In the genomic region with DNA sequence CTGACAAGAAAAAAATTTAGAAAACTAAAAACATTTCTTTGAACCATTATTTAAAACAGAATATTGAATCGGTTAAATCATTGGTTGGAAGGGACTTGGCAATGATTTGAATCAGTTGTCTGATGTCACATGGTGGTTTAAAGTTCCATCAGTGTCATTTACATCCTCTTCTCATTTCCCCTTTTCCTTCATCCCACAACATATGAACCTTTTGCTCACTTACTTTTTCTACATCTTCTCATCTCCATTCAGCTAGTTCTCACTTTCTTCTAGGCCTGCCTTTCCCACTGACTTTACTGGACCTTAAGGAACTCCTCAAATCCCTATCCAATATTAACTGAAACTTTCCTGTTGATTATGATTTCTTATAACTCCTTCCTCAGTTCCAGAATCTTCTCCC, we compare ENCODE assay signal across 24 cellular contexts. TPM values are rescaled to one million over a fixed set of nuclear protein-coding genes. Genes with fewer than 3 reads are reported as not detected.
DNase-seq lines count a peak whose midpoint lies in the region; ATAC-seq and TF ChIP-seq lines count a peak whose summit lies in the region.
"Had no signal": no experiment of that assay in that cellular context is flagged by ENCODE, and none has a peak within 500 bp of the region (broad histone marks: within the 10 kb centered on the region; RNA-seq: fewer than 3 reads in every experiment).

No MANE protein-coding gene starts in this region.

- peaks cover 4 to 9% of the 10 kb centered on the region in 2 donors for H3K36me3 Mint-ChIP-seq in CD14-positive monocyte
- peaks cover 3% of the 10 kb centered on the region for H3K36me3 Mint-ChIP-seq in endothelial cell (ENCODE audit: low read depth, unreplicated experiment)

- H3K27ac Mint-ChIP-seq in CD14-positive monocyte (peak overlapping the region in 5 of 7 donors; percentile 1 to 63 (median 39)), endothelial cell (ENCODE audit: unreplicated experiment) (peak overlapping the region; percentile 21)
- H3K27ac Mint-ChIP-seq: activated naive CD4-positive, alpha-beta T cell treated with anti-CD3 and anti-CD28 coated beads for 36 hours; stimulated activated naive CD8-positive, alpha-beta T cell treated with anti-CD3 and anti-CD28 coated beads, Interleukin-15, amount 100 ng/mL, for 72 hours had no signal

- H3K4me3 Mint-ChIP-seq in CD14-positive monocyte (no peak overlapping the region), endothelial cell (ENCODE audit: unreplicated experiment) (no peak overlapping the region)
- H3K4me3 Mint-ChIP-seq: activated naive CD4-positive, alpha-beta T cell treated with anti-CD3 and anti-CD28 coated beads for 36 hours; naive thymus-derived CD4-positive, alpha-beta T cell; stimulated activated naive CD8-positive, alpha-beta T cell treated with anti-CD3 and anti-CD28 coated beads, Interleukin-15, amount 100 ng/mL, for 72 hours had no signal

- H3K27me3 Mint-ChIP-seq in CD14-positive monocyte (ENCODE audit: low read depth in 3 of 3) (peaks cover 0 to 2% (median 0%) of the 10 kb centered on the region in 3 donors), endothelial cell (ENCODE audit: unreplicated experiment) (peaks cover 1% of the 10 kb centered on the region)
- H3K27me3 Mint-ChIP-seq: naive thymus-derived CD4-positive, alpha-beta T cell; stimulated activated naive CD8-positive, alpha-beta T cell treated with anti-CD3 and anti-CD28 coated beads, Interleukin-15, amount 100 ng/mL, for 72 hours had no signal

- intact Hi-C loops in CD14-positive monocyte (cut with micrococcal nuclease), result loop anchor here in 1 of 2 donors (10.0 kb wide), 1 partner anchor 77 kb away; the partner anchor contains the start of gene RCC1

- H3K4me1 Mint-ChIP-seq in CD14-positive monocyte (peaks cover 16% of the 10 kb centered on the region), endothelial cell (ENCODE audit: unreplicated experiment) (no peaks in the 10 kb centered on the region)

- no peaks in the 10 kb centered on the region for H3K9me3 Mint-ChIP-seq in CD14-positive monocyte
- no peaks in the 10 kb centered on the region for H3K9me3 Mint-ChIP-seq in endothelial cell (ENCODE audit: unreplicated experiment)
- H3K9me3 Mint-ChIP-seq: activated naive CD4-positive, alpha-beta T cell treated with anti-CD3 and anti-CD28 coated beads for 36 hours; stimulated activated naive CD8-positive, alpha-beta T cell treated with anti-CD3 and anti-CD28 coated beads, Interleukin-15, amount 100 ng/mL, for 72 hours had no signal

- DNase-seq in CD14-positive monocyte (ENCODE audit: low spot score) (no peak), GM19238 (ENCODE audit: insufficient read length, low spot score) (peak; percentile 7), NOMO-1 treated with dmso at 0.1 percent for 144 hours (lab: John Stamatoyannopoulos, UW; ENCODE audit: unreplicated experiment) (peak; percentile 17), endothelial cell (ENCODE audit: low spot score) (no peak), LoVo (ENCODE audit: low spot score) (no peak)
- DNase-seq in activated CD4-positive, CD25-positive, alpha-beta regulatory T cell treated with anti-CD3 and anti-CD28 coated beads, Interleukin-2, amount 50 U/mL, for 72 hours, result no peak
- DNase-seq: activated naive CD4-positive, alpha-beta T cell treated with anti-CD3 and anti-CD28 coated beads for 36 hours; activated T-cell treated with anti-CD3 and anti-CD28 coated beads, Interleukin-2, amount 50 U/mL, for 48 hours; amygdala; BE2C; cortex of kidney; left colon; mesendoderm; naive thymus-derived CD4-positive, alpha-beta T cell; NCI-H1417 treated with DMSO at 0.1 percent for 48 hours; NCI-H524; stimulated activated CD4-positive, alpha-beta T cell treated with anti-CD3 and anti-CD28 coated beads, Interleukin-12 subunit alpha, Interleukin-12 subunit beta, amount 100 ng/mL, for 4 hours; stimulated activated CD4-positive, alpha-beta T cell treated with anti-CD3 and anti-CD28 coated beads, Interleukin-4, amount 100 ng/mL, for 4 hours; stimulated activated naive CD8-positive, alpha-beta T cell treated with anti-CD3 and anti-CD28 coated beads, Interleukin-15, amount 100 ng/mL, for 72 hours; T-helper 9 cell; transverse colon had no signal

- TF ChIP-seq CTCF in CD14-positive monocyte (IDR thresholded peaks at IDR 0.05) (no peak), endothelial cell (IDR thresholded peaks at IDR 0.05; ENCODE audit: unreplicated experiment) (no peak)

- ATAC-seq in GM19328 (IDR thresholded peaks at IDR 0.05; ENCODE audit: unreplicated experiment), result no peak
- ATAC-seq in HG02938 (IDR thresholded peaks at IDR 0.05; ENCODE audit: unreplicated experiment), result no peak
- ATAC-seq: A549; left colon; naive thymus-derived CD4-positive, alpha-beta T cell; stimulated activated naive CD8-positive, alpha-beta T cell treated with anti-CD3 and anti-CD28 coated beads, Interleukin-15, amount 100 ng/mL, for 72 hours had no signal

RNA-seq across cellular contexts. Expression of gene PHACTR4, which starts 58.5 kb away (rescaled TPM):
- polyA plus RNA-seq in CD14-positive monocyte, result 1 to 10 TPM; 2.9 TPM
- 56.6 TPM for total RNA-seq in endothelial cell (ENCODE audit: unreplicated experiment)

Comparison
In these comparisons a context has a peak if more than half of its experiments do, and no peak if none do; other contexts are left out.
1. DNase-seq: peak in GM19238 (single experiment) and NOMO-1 treated with dmso at 0.1 percent for 144 hours (single experiment); none in CD14-positive monocyte (single experiment), endothelial cell (single experiment), LoVo (single experiment) and activated CD4-positive, CD25-positive, alpha-beta regulatory T cell treated with anti-CD3 and anti-CD28 coated beads, Interleukin-2, amount 50 U/mL, for 72 hours (single experiment).